8 cellular contexts compared by ENCODE assay signal in genomic region chr5:132238169-132238744, GRCh38. TPM values are rescaled to one million over a fixed set of nuclear protein-coding genes. Genes with fewer than 3 reads are reported as not detected.
DNase-seq lines count a peak whose midpoint lies in the region; ATAC-seq and TF ChIP-seq lines count a peak whose summit lies in the region.

No MANE protein-coding gene starts in this region.

- H3K9me3 ChIP-seq in mucosa of descending colon, result no peaks in the 10 kb centered on the region

- H3K4me1 ChIP-seq in mucosa of descending colon (ENCODE audit: low read depth), result no peaks in the 10 kb centered on the region

- ATAC-seq in HG02642 (IDR thresholded peaks at IDR 0.05; ENCODE audit: poor library complexity, unreplicated experiment), result peak; percentile 85
- ATAC-seq in mucosa of descending colon, result peak; percentile 88

- no peaks in the 10 kb centered on the region for H3K36me3 ChIP-seq in mucosa of descending colon (ENCODE audit: low read depth)

- DNase-seq in GM12865 (ENCODE audit: low read depth) (peak; percentile 79), NCI-H2196 treated with DMSO at 0.1 percent for 48 hours (lab: John Stamatoyannopoulos, UW; ENCODE audit: unreplicated experiment) (peak; percentile 18), dermis blood vessel endothelial cell (peak; percentile 85), mucosa of descending colon (peak in 2 of 3 donors; percentile 80 to 96), putamen (ENCODE audit: low spot score) (no peak)
- peak; percentile 70 to 78 for DNase-seq in activated CD4-positive, alpha-beta T cell treated with anti-CD3 and anti-CD28 coated beads, Interleukin-2, amount 50 U/mL, for 4 hours
- peak; percentile 74 for DNase-seq in stimulated activated CD8-positive, alpha-beta memory T cell treated with anti-CD3 and anti-CD28 coated beads, Interleukin-7, amount 100 ng/mL, for 24 hours (ENCODE audit: low read depth)

- peak; percentile 81 for TF ChIP-seq CTCF in GM12865 (IDR thresholded peaks at IDR 0.05; ENCODE audit: insufficient read depth, low read depth, low read length, missing control alignments)
- TF ChIP-seq CTCF in mucosa of descending colon (IDR thresholded peaks at IDR 0.05), result peak; percentile 57

- no peak overlapping the region for H3K4me3 ChIP-seq in GM12865 (ENCODE audit: low read depth, low read length)
- H3K4me3 ChIP-seq in mucosa of descending colon, result no peak overlapping the region

- intact Hi-C loops in mucosa of descending colon (cut with DNase I, micrococcal nuclease), result no loop called here

RNA-seq across cellular contexts. Expression of gene P4HA2, which starts 10.6 kb away (rescaled TPM):
- total RNA-seq in dermis blood vessel endothelial cell (55.7 and 62.8 TPM in 2 replicates), mucosa of descending colon (10 to 100 TPM; 47.0 to 65.0 (median 56.1) TPM)

RNA-seq across cellular contexts. Expression of gene PDLIM4, which starts 19.2 kb away (rescaled TPM):
- total RNA-seq in dermis blood vessel endothelial cell (31.0 and 51.6 TPM in 2 replicates), mucosa of descending colon (10 to 100 TPM in 1 of 3 donors, 1 to 10 TPM in 2; 5.1 to 59.0 (median 5.6) TPM)

RNA-seq across cellular contexts. Expression of gene SLC22A4, which starts 55.9 kb away (rescaled TPM):
- total RNA-seq in dermis blood vessel endothelial cell, result 4.7 and 4.8 TPM in 2 replicates
- total RNA-seq in mucosa of descending colon, result 10 to 100 TPM in 1 of 3 donors, 1 to 10 TPM in 2; 2.7 to 13.4 (median 3.6) TPM
